ENCODE assay signal across 22 cellular contexts in genomic region chr18:3879114-3879835, GRCh38.
"Had no signal": no experiment of that assay in that cellular context is flagged by ENCODE, and none has a peak within 500 bp of the region (broad histone marks: within the 10 kb centered on the region; RNA-seq: fewer than 3 reads in every experiment).

No MANE protein-coding gene starts in this region.

- ATAC-seq: activated CD8-positive, alpha-beta memory T cell treated with anti-CD3 and anti-CD28 coated beads, Interleukin-2, amount 10 ng/mL, durations not matched to agents 7 days and 5 days; activated CD8-positive, alpha-beta T cell treated with anti-CD3 and anti-CD28 coated beads, Interleukin-2, amount 10 ng/mL, durations not matched to agents 7 days and 5 days; activated naive CD4-positive, alpha-beta T cell treated with anti-CD3 and anti-CD28 coated beads, Interleukin-2, amount 50 U/mL, for 72 hours; effector memory CD8-positive, alpha-beta T cell; gastroesophageal sphincter; T-helper 17 cell had no signal

- H3K27ac ChIP-seq: coronary artery, gastroesophageal sphincter, hepatocyte, neural progenitor cell, spleen, thyroid gland, upper lobe of left lung had no signal

- H3K4me1 ChIP-seq: gastroesophageal sphincter, thyroid gland had no signal

- H3K27ac Mint-ChIP-seq: activated B cell treated with CpG ODN at 0.5 μM for 24 hours; activated CD8-positive, alpha-beta memory T cell treated with anti-CD3 and anti-CD28 coated beads, Interleukin-2, amount 10 ng/mL, durations not matched to agents 7 days and 5 days; activated CD8-positive, alpha-beta T cell treated with anti-CD3 and anti-CD28 coated beads, Interleukin-2, amount 10 ng/mL, durations not matched to agents 7 days and 5 days; activated naive CD4-positive, alpha-beta T cell treated with anti-CD3 and anti-CD28 coated beads, Interleukin-2, amount 50 U/mL, for 72 hours; activated T-helper 2 cell treated with anti-CD3 and anti-CD28 coated beads, Interferon-gamma antibody, Interleukin-2, Interleukin-4, amounts not matched to agents 10 μg/mL and 5 μg/mL and 100 μg/mL, durations not matched to agents 14 hours and 24 hours and 36 hours; effector memory CD8-positive, alpha-beta T cell; naive thymus-derived CD4-positive, alpha-beta T cell; neural progenitor cell; T-helper 17 cell had no signal

- H3K27me3 ChIP-seq: hepatocyte, neural progenitor cell, thyroid gland, upper lobe of left lung had no signal

- H3K4me3 ChIP-seq: coronary artery, gastroesophageal sphincter, hepatocyte, neural progenitor cell, spleen, thyroid gland, upper lobe of left lung had no signal

- H3K36me3 ChIP-seq: gastroesophageal sphincter, neural progenitor cell, spleen, thyroid gland, upper lobe of left lung had no signal

- H3K4me2 ChIP-seq: hepatocyte had no signal

- H3K36me3 Mint-ChIP-seq: activated CD8-positive, alpha-beta memory T cell treated with anti-CD3 and anti-CD28 coated beads, Interleukin-2, amount 10 ng/mL, durations not matched to agents 7 days and 5 days; naive thymus-derived CD4-positive, alpha-beta T cell had no signal

- H3K9me3 ChIP-seq: gastroesophageal sphincter, spleen, thyroid gland, upper lobe of left lung had no signal

- H3K9ac ChIP-seq: neural progenitor cell had no signal

- H3K4me3 Mint-ChIP-seq: activated B cell treated with CpG ODN at 0.5 μM for 24 hours; activated CD8-positive, alpha-beta memory T cell treated with anti-CD3 and anti-CD28 coated beads, Interleukin-2, amount 10 ng/mL, durations not matched to agents 7 days and 5 days; activated CD8-positive, alpha-beta T cell treated with anti-CD3 and anti-CD28 coated beads, Interleukin-2, amount 10 ng/mL, durations not matched to agents 7 days and 5 days; effector memory CD8-positive, alpha-beta T cell; naive thymus-derived CD4-positive, alpha-beta T cell; neural progenitor cell had no signal

- DNase-seq: activated B cell treated with CpG ODN at 0.5 μM for 24 hours; activated CD8-positive, alpha-beta memory T cell treated with anti-CD3 and anti-CD28 coated beads, Interleukin-2, amount 10 ng/mL, durations not matched to agents 7 days and 5 days; activated CD8-positive, alpha-beta T cell treated with anti-CD3 and anti-CD28 coated beads, Interleukin-2, amount 10 ng/mL, durations not matched to agents 7 days and 5 days; activated naive CD4-positive, alpha-beta T cell; activated T-cell treated with anti-CD3 and anti-CD28 coated beads, Interleukin-2, amount 50 U/mL, for 48 hours; effector memory CD8-positive, alpha-beta T cell; erythroblast; islet precursor cell; midbrain; naive thymus-derived CD4-positive, alpha-beta T cell; spleen; stimulated activated naive CD4-positive, alpha-beta T cell treated with Interleukin-2 at 50 U/mL for 16 hours; T1000; thyroid gland had no signal

- H3K9me3 Mint-ChIP-seq: activated B cell treated with CpG ODN at 0.5 μM for 24 hours; activated naive CD4-positive, alpha-beta T cell treated with anti-CD3 and anti-CD28 coated beads, Interleukin-2, amount 50 U/mL, for 72 hours; activated T-helper 2 cell treated with anti-CD3 and anti-CD28 coated beads, Interferon-gamma antibody, Interleukin-2, Interleukin-4, amounts not matched to agents 10 μg/mL and 5 μg/mL and 100 μg/mL, durations not matched to agents 14 hours and 24 hours and 36 hours had no signal

- H3K4me1 Mint-ChIP-seq: activated B cell treated with CpG ODN at 0.5 μM for 24 hours; activated CD8-positive, alpha-beta memory T cell treated with anti-CD3 and anti-CD28 coated beads, Interleukin-2, amount 10 ng/mL, durations not matched to agents 7 days and 5 days had no signal

- H2AFZ ChIP-seq: hepatocyte, neural progenitor cell had no signal
